Comparison of ENCODE assay signal across 32 cellular contexts in the genomic region with DNA sequence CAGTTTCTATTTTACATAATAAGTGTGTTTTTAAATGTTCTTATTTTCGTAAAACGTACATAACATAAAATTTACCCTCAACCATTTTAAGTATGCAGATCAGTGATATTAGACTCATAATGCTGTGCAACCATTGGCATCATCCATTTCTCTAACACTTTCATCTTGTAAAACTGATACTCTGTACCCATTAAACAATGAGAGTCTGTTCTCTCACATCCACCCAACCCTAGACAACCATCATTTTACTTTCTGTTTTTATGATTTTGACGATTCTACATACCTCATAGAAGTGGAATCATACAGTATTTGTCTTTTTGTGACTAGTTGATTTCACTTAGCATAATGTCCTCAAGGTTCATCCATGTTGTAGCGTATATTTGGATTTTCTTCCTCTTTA.
"Had no signal": no experiment of that assay in that cellular context is flagged by ENCODE, and none has a peak within 500 bp of the region (broad histone marks: within the 10 kb centered on the region; RNA-seq: fewer than 3 reads in every experiment).

No MANE protein-coding gene starts in this region.

- H3K27me3 Mint-ChIP-seq: activated B cell treated with CpG ODN at 0.5 μM for 24 hours; activated CD4-positive, alpha-beta memory T cell treated with anti-CD3 and anti-CD28 coated beads for 36 hours; activated CD4-positive, alpha-beta T cell treated with anti-CD3 and anti-CD28 coated beads, Interleukin-2, amount 10 ng/mL, durations not matched to agents 24 days and 14 days; activated CD8-positive, alpha-beta T cell treated with anti-CD3 and anti-CD28 coated beads for 36 hours; activated naive CD8-positive, alpha-beta T cell treated with anti-CD3 and anti-CD28 coated beads for 36 hours; activated T-helper 17 cell treated with anti-CD3 and anti-CD28 coated beads, Interleukin-2, amount 50 U/mL, for 72 hours had no signal

- DNase-seq: activated B cell treated with CpG ODN at 0.5 μM for 24 hours; activated CD4-positive, alpha-beta memory T cell treated with anti-CD3 and anti-CD28 coated beads for 36 hours; activated CD4-positive, alpha-beta T cell treated with anti-CD3 and anti-CD28 coated beads for 4 hours; activated CD4-positive, alpha-beta T cell treated with anti-CD3 and anti-CD28 coated beads, Interleukin-2, amount 10 ng/mL, durations not matched to agents 24 days and 14 days; activated CD4-positive, alpha-beta T cell treated with anti-CD3 and anti-CD28 coated beads, Interleukin-2, amount 50 U/mL, for 1 hour; activated CD4-positive, alpha-beta T cell treated with anti-CD3 and anti-CD28 coated beads, Interleukin-2, amount 50 U/mL, for 4 hours; activated CD4-positive, CD25-positive, alpha-beta regulatory T cell treated with anti-CD3 and anti-CD28 coated beads, Interleukin-2, amount 50 U/mL, for 72 hours; activated CD8-positive, alpha-beta memory T cell treated with anti-CD3 and anti-CD28 coated beads, Interleukin-2, amount 50 U/mL, for 4 hours; activated CD8-positive, alpha-beta T cell treated with anti-CD3 and anti-CD28 coated beads for 36 hours; activated effector memory CD4-positive, alpha-beta T cell treated with anti-CD3 and anti-CD28 coated beads, Interleukin-2, amount 50 U/mL, for 16 hours; activated gamma-delta T cell treated with Interleukin-2 at 50 U/mL for 16 hours; activated naive CD4-positive, alpha-beta T cell; activated naive CD4-positive, alpha-beta T cell treated with anti-CD3 and anti-CD28 coated beads for 36 hours; activated naive CD4-positive, alpha-beta T cell treated with anti-CD3 and anti-CD28 coated beads, Interleukin-2, amount 50 U/mL, for 16 hours; activated naive CD8-positive, alpha-beta T cell treated with anti-CD3 and anti-CD28 coated beads for 36 hours; activated T-cell treated with anti-CD3 and anti-CD28 coated beads for 4 hours; activated T-cell treated with anti-CD3 and anti-CD28 coated beads, Interleukin-2, amount 50 U/mL, for 1 hour; activated T-cell treated with anti-CD3 and anti-CD28 coated beads, Interleukin-2, amount 50 U/mL, for 4 hours; activated T-cell treated with anti-CD3 and anti-CD28 coated beads, Interleukin-2, amount 50 U/mL, for 72 hours; adrenal gland; amniotic stem cell; body of pancreas; brain microvascular endothelial cell; central memory CD4-positive, alpha-beta T cell; T-helper 1 cell; T-helper 2 cell; T-helper 9 cell had no signal

- H3K4me3 Mint-ChIP-seq: activated B cell treated with CpG ODN at 0.5 μM for 24 hours; activated CD4-positive, alpha-beta memory T cell treated with anti-CD3 and anti-CD28 coated beads for 36 hours; activated CD4-positive, alpha-beta T cell treated with anti-CD3 and anti-CD28 coated beads, Interleukin-2, amount 10 ng/mL, durations not matched to agents 24 days and 14 days; activated CD8-positive, alpha-beta T cell treated with anti-CD3 and anti-CD28 coated beads for 36 hours; activated naive CD4-positive, alpha-beta T cell treated with anti-CD3 and anti-CD28 coated beads for 36 hours; activated naive CD8-positive, alpha-beta T cell treated with anti-CD3 and anti-CD28 coated beads for 36 hours; activated T-cell treated with anti-CD3 and anti-CD28 coated beads, Interleukin-2, amount 50 U/mL, for 4 hours; activated T-cell treated with anti-CD3 and anti-CD28 coated beads, Interleukin-2, amount 50 U/mL, for 72 hours; activated T-helper 1 cell treated with anti-CD3 and anti-CD28 coated beads, Interleukin-12 subunit alpha, Interleukin-12 subunit beta, Interleukin-2, Interleukin-4 antibody, amounts not matched to agents 30 ng/mL and 10 ng/mL and 1 ng/mL, durations not matched to agents 14 hours and 24 hours and 36 hours; activated T-helper 17 cell treated with anti-CD3 and anti-CD28 coated beads, Interleukin-2, amount 50 U/mL, for 72 hours; T-helper 1 cell treated with Interleukin-12 subunit alpha and Interleukin-12 subunit beta and Interleukin-4 antibody, amounts not matched to agents 30 μg/mL and 1 μg/mL, for 36 hours; T-helper 2 cell treated with Interferon-gamma antibody and Interleukin-4, amounts not matched to agents 5 μg/mL and 100 μg/mL, for 36 hours had no signal

- ATAC-seq: activated CD8-positive, alpha-beta T cell treated with anti-CD3 and anti-CD28 coated beads for 36 hours; activated naive CD4-positive, alpha-beta T cell treated with anti-CD3 and anti-CD28 coated beads, Interleukin-2, amount 50 U/mL, for 72 hours; activated T-cell treated with anti-CD3 and anti-CD28 coated beads, Interleukin-2, amount 50 U/mL, for 4 hours; activated T-cell treated with anti-CD3 and anti-CD28 coated beads, Interleukin-2, amount 50 U/mL, for 72 hours; activated T-helper 17 cell treated with anti-CD3 and anti-CD28 coated beads, Interleukin-2, amount 50 U/mL, for 72 hours; body of pancreas had no signal

- H3K4me1 Mint-ChIP-seq: activated B cell treated with CpG ODN at 0.5 μM for 24 hours; activated CD4-positive, alpha-beta T cell treated with anti-CD3 and anti-CD28 coated beads, Interleukin-2, amount 10 ng/mL, durations not matched to agents 24 days and 14 days; activated naive CD8-positive, alpha-beta T cell treated with anti-CD3 and anti-CD28 coated beads for 36 hours; activated T-helper 17 cell treated with anti-CD3 and anti-CD28 coated beads, Interleukin-2, amount 50 U/mL, for 72 hours had no signal

- H3K27ac Mint-ChIP-seq: activated B cell treated with CpG ODN at 0.5 μM for 24 hours; activated CD4-positive, alpha-beta memory T cell treated with anti-CD3 and anti-CD28 coated beads for 36 hours; activated CD4-positive, alpha-beta T cell treated with anti-CD3 and anti-CD28 coated beads, Interleukin-2, amount 10 ng/mL, durations not matched to agents 24 days and 14 days; activated CD8-positive, alpha-beta T cell treated with anti-CD3 and anti-CD28 coated beads for 36 hours; activated naive CD4-positive, alpha-beta T cell treated with anti-CD3 and anti-CD28 coated beads for 36 hours; activated naive CD4-positive, alpha-beta T cell treated with anti-CD3 and anti-CD28 coated beads, Interleukin-2, amount 50 U/mL, for 72 hours; activated naive CD8-positive, alpha-beta T cell treated with anti-CD3 and anti-CD28 coated beads for 36 hours; activated T-cell treated with anti-CD3 and anti-CD28 coated beads, Interleukin-2, amount 50 U/mL, for 72 hours; activated T-helper 1 cell treated with anti-CD3 and anti-CD28 coated beads, Interleukin-12 subunit alpha, Interleukin-12 subunit beta, Interleukin-2, Interleukin-4 antibody, amounts not matched to agents 30 ng/mL and 10 ng/mL and 1 ng/mL, durations not matched to agents 14 hours and 24 hours and 36 hours; activated T-helper 17 cell treated with anti-CD3 and anti-CD28 coated beads, Interleukin-2, amount 50 U/mL, for 72 hours; T-helper 1 cell treated with Interleukin-12 subunit alpha and Interleukin-12 subunit beta and Interleukin-4 antibody, amounts not matched to agents 30 μg/mL and 1 μg/mL, for 36 hours; T-helper 2 cell treated with Interferon-gamma antibody and Interleukin-4, amounts not matched to agents 5 μg/mL and 100 μg/mL, for 36 hours had no signal

- H3K9me3 Mint-ChIP-seq: activated CD4-positive, alpha-beta T cell treated with anti-CD3 and anti-CD28 coated beads, Interleukin-2, amount 10 ng/mL, durations not matched to agents 24 days and 14 days; activated T-helper 1 cell treated with anti-CD3 and anti-CD28 coated beads, Interleukin-12 subunit alpha, Interleukin-12 subunit beta, Interleukin-2, Interleukin-4 antibody, amounts not matched to agents 30 ng/mL and 10 ng/mL and 1 ng/mL, durations not matched to agents 14 hours and 24 hours and 36 hours; T-helper 1 cell treated with Interleukin-12 subunit alpha and Interleukin-12 subunit beta and Interleukin-4 antibody, amounts not matched to agents 30 μg/mL and 1 μg/mL, for 36 hours had no signal

- H3K36me3 Mint-ChIP-seq: activated CD4-positive, alpha-beta memory T cell treated with anti-CD3 and anti-CD28 coated beads for 36 hours; activated naive CD8-positive, alpha-beta T cell treated with anti-CD3 and anti-CD28 coated beads for 36 hours had no signal
